In genomic region chr7:76364198-76364584, GRCh38 we compare ENCODE assay signal across 8 cellular contexts. TPM values are rescaled to one million over a fixed set of nuclear protein-coding genes. Genes with fewer than 3 reads are reported as not detected.
DNase-seq lines count a peak whose midpoint lies in the region; ATAC-seq and TF ChIP-seq lines count a peak whose summit lies in the region.

No MANE protein-coding gene starts in this region.

- no peak for ATAC-seq in GM18858 (IDR thresholded peaks at IDR 0.05; ENCODE audit: unreplicated experiment)
- no peak for ATAC-seq in GM21825 (IDR thresholded peaks at IDR 0.05; ENCODE audit: unreplicated experiment)

- peaks cover 27% of the 10 kb centered on the region for H3K4me1 Mint-ChIP-seq in T-helper 1 cell treated with Interleukin-12 subunit alpha and Interleukin-12 subunit beta and Interleukin-4 antibody, amounts not matched to agents 30 μg/mL and 1 μg/mL, for 36 hours (ENCODE audit: low read depth)

- H3K4me1 ChIP-seq in esophagus muscularis mucosa (peaks cover 31 to 39% (median 39%) of the 10 kb centered on the region in 4 donors), prostate gland (replicated peaks) (no peaks in the 10 kb centered on the region)

- in situ Hi-C loops in GM13976 (cut with MboI; ENCODE audit: low sequenced_read_pairs, unreplicated experiment) = no loop called here

- no peak for DNase-seq in T-helper 1 cell
- DNase-seq in RWPE1 (ENCODE audit: low spot score) = peak; percentile 30
- DNase-seq in esophagus muscularis mucosa (ENCODE audit: extremely low spot score) = no peak
- no peak for DNase-seq in prostate gland (ENCODE audit: low spot score)
- no peak for DNase-seq in GM13976 (ENCODE audit: low spot score)

- H3K36me3 ChIP-seq in esophagus muscularis mucosa (no peaks in the 10 kb centered on the region), prostate gland (no peaks in the 10 kb centered on the region)

- TF ChIP-seq CTCF in RWPE1 (conservative IDR thresholded peaks at IDR 0.05; ENCODE audit: low read depth) = no peak
- no peak for TF ChIP-seq CTCF in esophagus muscularis mucosa (IDR thresholded peaks at IDR 0.05)
- TF ChIP-seq CTCF in prostate gland (IDR thresholded peaks at IDR 0.05) = no peak
- no peak for TF ChIP-seq CTCF in GM13976 (IDR thresholded peaks at IDR 0.05; ENCODE audit: borderline replicate concordance, control extremely low read depth, extremely low read depth, insufficient read depth, missing control alignments)

- H3K27me3 ChIP-seq in esophagus muscularis mucosa (no peaks in the 10 kb centered on the region), prostate gland (replicated peaks; ENCODE audit: insufficient read depth) (no peaks in the 10 kb centered on the region)

- peak overlapping the region; percentile 95 for H3K27ac Mint-ChIP-seq in T-helper 1 cell treated with Interleukin-12 subunit alpha and Interleukin-12 subunit beta and Interleukin-4 antibody, amounts not matched to agents 30 μg/mL and 1 μg/mL, for 36 hours

- 37% methylated on average over 4 of the region's 4 CpGs for WGBS in esophagus muscularis mucosa
- WGBS in prostate gland = 59% methylated on average over 4 of the region's 4 CpGs

- H3K4me3 Mint-ChIP-seq in T-helper 1 cell treated with Interleukin-12 subunit alpha and Interleukin-12 subunit beta and Interleukin-4 antibody, amounts not matched to agents 30 μg/mL and 1 μg/mL, for 36 hours = peak overlapping the region; percentile 65

- intact Hi-C loops in esophagus muscularis mucosa (cut with DNase I) = no loop called here
- intact Hi-C loops in prostate gland (cut with DNase I) = no loop called here

- H3K27me3 Mint-ChIP-seq in T-helper 1 cell treated with Interleukin-12 subunit alpha and Interleukin-12 subunit beta and Interleukin-4 antibody, amounts not matched to agents 30 μg/mL and 1 μg/mL, for 36 hours (ENCODE audit: low read depth) = peaks cover 3% of the 10 kb centered on the region

- TF ChIP-seq EP300 in esophagus muscularis mucosa (IDR thresholded peaks at IDR 0.05) = no peak

- H3K9me3 ChIP-seq in esophagus muscularis mucosa (no peaks in the 10 kb centered on the region), prostate gland (no peaks in the 10 kb centered on the region)

- POLR2A ChIA-PET in RWPE1 (lab: Yijun Ruan, JAX; ENCODE audit: low non-redundant PET) = interaction anchor here (0.6 to 1.1 kb wide), 4 partner anchors 28 to 785 kb away, joined by 3 to 7 read pairs (median 4); no protein-coding TSS in a partner anchor

- CTCF ChIA-PET in RWPE1 (lab: Yijun Ruan, JAX) = interaction anchor here (0.6 to 1.3 kb wide), 3 partner anchors 22 to 96 kb away, joined by 3 to 5 read pairs (median 3); no protein-coding TSS in a partner anchor

- peak overlapping the region; percentile 99 for H3K27ac ChIP-seq in RWPE1
- H3K27ac ChIP-seq in esophagus muscularis mucosa (replicated peaks in 1 of 4) = peak overlapping the region; percentile 66 to 79 (median 78)
- peak overlapping the region; percentile 56 to 71 for H3K27ac ChIP-seq in prostate gland

- no peaks in the 10 kb centered on the region for H3K36me3 Mint-ChIP-seq in T-helper 1 cell treated with Interleukin-12 subunit alpha and Interleukin-12 subunit beta and Interleukin-4 antibody, amounts not matched to agents 30 μg/mL and 1 μg/mL, for 36 hours (ENCODE audit: low read depth)

- TF ChIP-seq POLR2A in esophagus muscularis mucosa (IDR thresholded peaks at IDR 0.05; ENCODE audit: low read depth) (no peak), prostate gland (IDR thresholded peaks at IDR 0.05) (no peak)

- H3K4me3 ChIP-seq in esophagus muscularis mucosa = no peak overlapping the region
- H3K4me3 ChIP-seq in prostate gland = no peak overlapping the region

- H3K9me3 Mint-ChIP-seq in T-helper 1 cell treated with Interleukin-12 subunit alpha and Interleukin-12 subunit beta and Interleukin-4 antibody, amounts not matched to agents 30 μg/mL and 1 μg/mL, for 36 hours = no peaks in the 10 kb centered on the region

RNA-seq across cellular contexts. Expression of gene YWHAG, which starts 5.4 kb away (rescaled TPM):
- 10 to 100 TPM; 55.7 to 91.6 (median 73.7) TPM for total RNA-seq in esophagus muscularis mucosa
- 10 to 100 TPM; 49.1 to 80.2 TPM for total RNA-seq in prostate gland

RNA-seq across cellular contexts. Expression of gene SSC4D, which starts 45.3 kb away (rescaled TPM):
- under 1 TPM in 3 of 4 donors, not detected in 1; 0.39 to 0.66 (median 0.46) TPM for total RNA-seq in esophagus muscularis mucosa
- total RNA-seq in prostate gland = 1 to 10 TPM in 1 of 2 donors, not detected in 1; 1.0 TPM
